ENCODE assay signal across 1 cellular context in the genomic region with DNA sequence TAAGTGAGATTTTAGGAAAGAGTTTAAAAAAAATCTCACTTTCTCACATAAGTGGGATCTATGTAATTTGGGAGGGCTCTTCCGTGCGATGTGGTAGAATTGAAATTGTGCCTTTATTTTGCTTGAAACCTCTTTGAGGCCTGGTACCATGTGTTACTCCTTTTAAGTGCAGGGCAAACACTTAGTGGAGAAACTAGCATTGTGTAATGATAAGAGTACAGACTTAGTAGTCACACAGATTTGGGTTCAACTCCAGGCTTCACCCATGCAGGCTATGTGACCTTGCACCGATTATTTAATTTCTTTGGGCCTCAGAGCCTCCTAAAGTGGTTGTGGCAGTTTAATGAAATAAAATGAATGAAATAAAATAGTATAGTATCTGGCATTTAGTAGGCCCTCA.
TF ChIP-seq lines count a peak whose summit lies in the region.

No MANE protein-coding gene starts in this region.

TF ChIP-seq in GM12878, 131 proteins besides CTCF, POLR2A, EP300 and RAD21:
- TF ChIP-seq EGR1 (IDR thresholded peaks at IDR 0.05; ENCODE audit: borderline replicate concordance in 1 of 2, low read depth in 2 of 2, low read length in 2 of 2) (no peak), ATF2 (IDR thresholded peaks at IDR 0.05; ENCODE audit: low read length) (no peak)
